In genomic region chr15:29677871-29678431, GRCh38 we compare ENCODE assay signal across 18 cellular contexts.
DNase-seq lines count a peak whose midpoint lies in the region; ATAC-seq, FAIRE-seq and TF ChIP-seq lines count a peak whose summit lies in the region.
"Had no signal": no experiment of that assay in that cellular context is flagged by ENCODE, and none has a peak within 500 bp of the region (broad histone marks: within the 10 kb centered on the region; RNA-seq: fewer than 3 reads in every experiment).

No MANE protein-coding gene starts in this region.

- FAIRE-seq in pancreas (lab: Jason Lieb, UNC), result no peak
- FAIRE-seq: GM12878 had no signal

- ATAC-seq in body of pancreas (peak; percentile 45), pancreas (peak; percentile 12 to 40 (median 25)), HG03097 (IDR thresholded peaks at IDR 0.05; ENCODE audit: low FRiP score, unreplicated experiment) (no peak)
- ATAC-seq: GM12878; HCT116; Right ventricle myocardium inferior; stimulated activated naive CD8-positive, alpha-beta T cell treated with anti-CD3 and anti-CD28 coated beads, Interleukin-15, Interleukin-2, amounts not matched to agents 100 U/mL and 50 U/mL, for 24 hours had no signal

- intact Hi-C loops in body of pancreas (cut with DNase I), result no loop called here
- intact Hi-C loops in pancreas (cut with DNase I), result no loop called here
- intact Hi-C loops in lower leg skin (cut with DNase I; ENCODE audit: low total_unique reads), result no loop called here

- H3K36me3 Mint-ChIP-seq in HFFc6 (ENCODE audit: low read depth), result peaks cover 5% of the 10 kb centered on the region; the same call in 1 of the 2 replicates
- no peaks in the 10 kb centered on the region for H3K36me3 Mint-ChIP-seq in CD8-positive, alpha-beta memory T cell
- H3K36me3 Mint-ChIP-seq: activated CD4-positive, alpha-beta memory T cell treated with anti-CD3 and anti-CD28 coated beads for 36 hours had no signal

- CTCF ChIA-PET in CD8-positive, alpha-beta memory T cell (lab: Charles Lee), result no interaction called here

- H3K27me3 Mint-ChIP-seq in HFFc6 (ENCODE audit: insufficient read depth), result no peaks in the 10 kb centered on the region
- peaks cover 14 to 28% of the 10 kb centered on the region in 2 donors for H3K27me3 Mint-ChIP-seq in CD8-positive, alpha-beta memory T cell

- H3K27me3 ChIP-seq in body of pancreas (no peaks in the 10 kb centered on the region), pancreas (no peaks in the 10 kb centered on the region)
- H3K27me3 ChIP-seq in CD8-positive, alpha-beta memory T cell (ENCODE audit: insufficient read depth, low read length, poor library complexity, severe bottlenecking), result no peaks in the 10 kb centered on the region
- H3K27me3 ChIP-seq: ascending aorta had no signal

- no peak for TF ChIP-seq CTCF in HFFc6 (IDR thresholded peaks at IDR 0.05)
- no peak for TF ChIP-seq CTCF in body of pancreas (IDR thresholded peaks at IDR 0.05)
- TF ChIP-seq CTCF in pancreas (IDR thresholded peaks at IDR 0.05), result no peak
- TF ChIP-seq CTCF in lower leg skin (IDR thresholded peaks at IDR 0.05), result no peak

- H3K9me3 ChIP-seq in body of pancreas (no peaks in the 10 kb centered on the region), pancreas (no peaks in the 10 kb centered on the region)
- no peaks in the 10 kb centered on the region for H3K9me3 ChIP-seq in CD8-positive, alpha-beta memory T cell (ENCODE audit: low read length)
- H3K9me3 ChIP-seq: ascending aorta had no signal

- H3K4me1 ChIP-seq in body of pancreas (peaks cover 23% of the 10 kb centered on the region), pancreas (no peaks in the 10 kb centered on the region)
- H3K4me1 ChIP-seq in CD8-positive, alpha-beta memory T cell (ENCODE audit: insufficient read depth, low read length), result no peaks in the 10 kb centered on the region
- H3K4me1 ChIP-seq: ascending aorta had no signal

- peaks cover 43% of the 10 kb centered on the region for H3K4me1 Mint-ChIP-seq in HFFc6 (ENCODE audit: low read depth)
- H3K4me1 Mint-ChIP-seq in CD8-positive, alpha-beta memory T cell, result no peaks in the 10 kb centered on the region

- H3K36me3 ChIP-seq in body of pancreas (replicated peaks in 1 of 2; ENCODE audit: insufficient read depth in 1 of 2, low read depth in 2 of 2), result no peaks in the 10 kb centered on the region
- H3K36me3 ChIP-seq in pancreas, result no peaks in the 10 kb centered on the region
- H3K36me3 ChIP-seq in CD8-positive, alpha-beta memory T cell (ENCODE audit: insufficient read depth, low read length), result no peaks in the 10 kb centered on the region
- H3K36me3 ChIP-seq: ascending aorta had no signal

- WGBS in body of pancreas, 2 donors, result 45 to 60% methylated on average over 9 to 10 of the region's 10 CpGs
- 65 to 71% methylated on average over 10 of the region's 10 CpGs for WGBS in pancreas, 2 donors
- 74 to 76% methylated on average over 10 of the region's 10 CpGs for WGBS in lower leg skin, 2 donors

- H3K27ac ChIP-seq in body of pancreas (peak overlapping the region; percentile 58 to 94 (median 84)), pancreas (peak overlapping the region in 3 of 4 donors; percentile 68 to 86 (median 80))
- H3K27ac ChIP-seq in CD8-positive, alpha-beta memory T cell (ENCODE audit: low read depth, low read length), result no peak overlapping the region
- H3K27ac ChIP-seq: ascending aorta had no signal

- peak in 2 of 3 donors; percentile 38 to 44 for TF ChIP-seq POLR2A in body of pancreas (IDR thresholded peaks at IDR 0.05)
- TF ChIP-seq POLR2A in lower leg skin (IDR thresholded peaks at IDR 0.05), result no peak

- H3K4me3 ChIP-seq in body of pancreas, result no peak overlapping the region
- no peak overlapping the region for H3K4me3 ChIP-seq in pancreas
- no peak overlapping the region for H3K4me3 ChIP-seq in lower leg skin (ENCODE audit: low read depth, poor library complexity, severe bottlenecking)
- H3K4me3 ChIP-seq in CD8-positive, alpha-beta memory T cell (ENCODE audit: low read length), result no peak overlapping the region
- H3K4me3 ChIP-seq: ascending aorta, GM12878 had no signal

- H3K9me3 Mint-ChIP-seq in HFFc6, result no peaks in the 10 kb centered on the region
- peaks cover 0 to 9% (median 0%) of the 10 kb centered on the region in 5 donors for H3K9me3 Mint-ChIP-seq in CD8-positive, alpha-beta memory T cell
- H3K9me3 Mint-ChIP-seq: activated CD4-positive, alpha-beta memory T cell treated with anti-CD3 and anti-CD28 coated beads for 36 hours; dendritic cell treated with granulocyte-macrophage colony-stimulating factor and Interleukin-4, amounts not matched to agents 40 ng/mL and 50 ng/mL, for 4 days had no signal

- POLR2A ChIA-PET in CD8-positive, alpha-beta memory T cell (lab: Charles Lee), result no interaction called here

- no peak overlapping the region for H3K4me3 Mint-ChIP-seq in HFFc6
- H3K4me3 Mint-ChIP-seq in CD8-positive, alpha-beta memory T cell, result no peak overlapping the region
- H3K4me3 Mint-ChIP-seq: activated CD4-positive, alpha-beta memory T cell treated with anti-CD3 and anti-CD28 coated beads for 36 hours; dendritic cell treated with granulocyte-macrophage colony-stimulating factor and Interleukin-4, amounts not matched to agents 40 ng/mL and 50 ng/mL, for 4 days had no signal

- DNase-seq in HFFc6, result no peak
- peak; percentile 61 for DNase-seq in NCI-H2029 (lab: John Stamatoyannopoulos, UW)
- DNase-seq in body of pancreas, result peak; percentile 51 to 62 (median 56)
- DNase-seq in pancreas, result peak in 5 of 6 donors; percentile 43 to 68 (median 59)
- no peak for DNase-seq in lower leg skin (ENCODE audit: low spot score in 2 of 2)
- DNase-seq in CD8-positive, alpha-beta memory T cell, result no peak
- DNase-seq: activated CD4-positive, alpha-beta memory T cell treated with anti-CD3 and anti-CD28 coated beads for 36 hours; activated effector memory CD4-positive, alpha-beta T cell treated with Interleukin-2 at 50 U/mL for 16 hours; EL; Kasumi-1; NCI-H2171; stimulated activated naive CD8-positive, alpha-beta T cell treated with anti-CD3 and anti-CD28 coated beads, Interleukin-15, Interleukin-2, amounts not matched to agents 100 U/mL and 50 U/mL, for 24 hours had no signal

- H3K27ac Mint-ChIP-seq in HFFc6, result peak overlapping the region; percentile 87
- peak overlapping the region in 1 of 8 donors; percentile 29 for H3K27ac Mint-ChIP-seq in CD8-positive, alpha-beta memory T cell
- H3K27ac Mint-ChIP-seq: activated CD4-positive, alpha-beta memory T cell treated with anti-CD3 and anti-CD28 coated beads for 36 hours; dendritic cell treated with granulocyte-macrophage colony-stimulating factor and Interleukin-4, amounts not matched to agents 40 ng/mL and 50 ng/mL, for 4 days had no signal

Comparison
In these comparisons a context has a peak if more than half of its experiments do, and no peak if none do; other contexts are left out.
1. DNase-seq: peak in NCI-H2029 (single experiment), body of pancreas (4 of 4) and pancreas (5 of 6); none in HFFc6 (single experiment), lower leg skin (0 of 2) and CD8-positive, alpha-beta memory T cell (0 of 5).
2. POLR2A ChIP-seq: peak in body of pancreas (2 of 3); none in lower leg skin (0 of 2).